Comparison of ENCODE assay signal across 16 cellular contexts in the genomic region with DNA sequence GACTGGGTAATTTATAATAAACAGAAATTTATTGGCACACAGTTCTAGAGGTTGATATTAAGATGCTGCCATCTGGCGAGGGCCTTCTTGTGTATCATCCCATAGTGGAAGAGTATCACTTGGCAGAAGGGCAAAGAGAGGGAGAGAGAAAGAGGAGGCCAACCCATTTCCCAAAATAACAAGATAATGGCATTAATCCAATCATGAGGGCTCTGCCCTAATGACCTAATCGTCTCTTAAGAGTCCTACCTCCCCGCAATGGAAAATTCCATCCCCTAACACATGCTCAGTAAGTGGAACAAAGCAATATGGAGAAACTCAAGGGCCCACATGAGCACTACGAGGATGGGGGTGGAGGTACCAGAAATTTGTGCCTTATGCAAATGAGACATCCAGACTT.
"Had no signal": no experiment of that assay in that cellular context is flagged by ENCODE, and none has a peak within 500 bp of the region (broad histone marks: within the 10 kb centered on the region; RNA-seq: fewer than 3 reads in every experiment).

No MANE protein-coding gene starts in this region.

- H3K4me3 ChIP-seq: lung had no signal

- H3K4me3 Mint-ChIP-seq: activated naive CD8-positive, alpha-beta T cell; dendritic cell treated with granulocyte-macrophage colony-stimulating factor and Interleukin-4, amounts not matched to agents 40 ng/mL and 50 ng/mL, for 4 days; nephron had no signal

- H3K36me3 Mint-ChIP-seq: activated naive CD8-positive, alpha-beta T cell had no signal

- H3K36me3 ChIP-seq: WERI-Rb-1 had no signal

- H3K4me1 Mint-ChIP-seq: nephron had no signal

- H3K27ac Mint-ChIP-seq: activated naive CD8-positive, alpha-beta T cell; dendritic cell treated with granulocyte-macrophage colony-stimulating factor and Interleukin-4, amounts not matched to agents 40 ng/mL and 50 ng/mL, for 4 days; nephron had no signal

- DNase-seq: activated CD4-positive, alpha-beta T cell treated with anti-CD3 and anti-CD28 coated beads, Interleukin-2, amount 50 U/mL, for 48 hours; activated gamma-delta T cell treated with Interleukin-2 at 50 U/mL for 16 hours; effector CD8-positive, alpha-beta T cell; hippocampal formation; left cardiac atrium; stimulated activated CD4-positive, alpha-beta T cell treated with anti-CD3 and anti-CD28 coated beads, Interleukin-12 subunit alpha, Interleukin-12 subunit beta, amount 100 ng/mL, for 4 hours; stimulated activated CD4-positive, alpha-beta T cell treated with anti-CD3 and anti-CD28 coated beads, Interleukin-1b, Interleukin-23, amount 100 ng/mL, for 48 hours; stimulated activated CD8-positive, alpha-beta memory T cell treated with anti-CD3 and anti-CD28 coated beads, Interleukin-4, amount 100 ng/mL, for 48 hours; stimulated activated naive CD4-positive, alpha-beta T cell; T-helper 2 cell; WERI-Rb-1 had no signal

- ATAC-seq: esophagus mucosa had no signal

- H3K27me3 Mint-ChIP-seq: activated naive CD8-positive, alpha-beta T cell had no signal

- H3K27ac ChIP-seq: WERI-Rb-1 had no signal

- H3K9me3 Mint-ChIP-seq: dendritic cell treated with granulocyte-macrophage colony-stimulating factor and Interleukin-4, amounts not matched to agents 40 ng/mL and 50 ng/mL, for 4 days; nephron had no signal
